ENCODE assay signal across 1 cellular context in the genomic region with DNA sequence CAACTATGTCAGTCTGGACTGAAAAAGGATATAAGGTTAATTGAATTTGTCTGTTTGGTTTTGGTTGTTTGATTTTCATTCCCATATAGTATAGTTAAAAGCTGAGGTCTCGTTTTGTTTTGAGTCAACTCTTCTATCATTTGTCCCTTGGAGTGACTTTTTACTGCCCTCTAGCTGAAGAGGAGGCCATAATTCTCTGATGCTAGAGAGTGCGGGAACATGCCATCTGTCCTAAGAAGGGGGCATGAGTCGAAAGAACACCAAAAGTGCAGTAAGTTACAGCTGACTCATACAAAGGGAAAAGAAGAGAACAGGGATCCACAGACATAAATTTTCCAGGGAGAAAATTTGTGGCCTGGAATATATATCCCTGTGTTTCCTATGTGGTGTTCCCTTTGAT.
TF ChIP-seq lines count a peak whose summit lies in the region.

No MANE protein-coding gene starts in this region.

TF ChIP-seq in WTC11, 78 proteins besides CTCF, POLR2A, EP300 and RAD21 (continued from another document):
- TF ChIP-seq, protein P1, sequence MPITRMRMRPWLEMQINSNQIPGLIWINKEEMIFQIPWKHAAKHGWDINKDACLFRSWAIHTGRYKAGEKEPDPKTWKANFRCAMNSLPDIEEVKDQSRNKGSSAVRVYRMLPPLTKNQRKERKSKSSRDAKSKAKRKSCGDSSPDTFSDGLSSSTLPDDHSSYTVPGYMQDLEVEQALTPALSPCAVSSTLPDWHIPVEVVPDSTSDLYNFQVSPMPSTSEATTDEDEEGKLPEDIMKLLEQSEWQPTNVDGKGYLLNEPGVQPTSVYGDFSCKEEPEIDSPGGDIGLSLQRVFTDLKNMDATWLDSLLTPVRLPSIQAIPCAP (CRISPR knock-in tag; IDR thresholded peaks at IDR 0.05), result no peak
- TF ChIP-seq, protein P2, sequence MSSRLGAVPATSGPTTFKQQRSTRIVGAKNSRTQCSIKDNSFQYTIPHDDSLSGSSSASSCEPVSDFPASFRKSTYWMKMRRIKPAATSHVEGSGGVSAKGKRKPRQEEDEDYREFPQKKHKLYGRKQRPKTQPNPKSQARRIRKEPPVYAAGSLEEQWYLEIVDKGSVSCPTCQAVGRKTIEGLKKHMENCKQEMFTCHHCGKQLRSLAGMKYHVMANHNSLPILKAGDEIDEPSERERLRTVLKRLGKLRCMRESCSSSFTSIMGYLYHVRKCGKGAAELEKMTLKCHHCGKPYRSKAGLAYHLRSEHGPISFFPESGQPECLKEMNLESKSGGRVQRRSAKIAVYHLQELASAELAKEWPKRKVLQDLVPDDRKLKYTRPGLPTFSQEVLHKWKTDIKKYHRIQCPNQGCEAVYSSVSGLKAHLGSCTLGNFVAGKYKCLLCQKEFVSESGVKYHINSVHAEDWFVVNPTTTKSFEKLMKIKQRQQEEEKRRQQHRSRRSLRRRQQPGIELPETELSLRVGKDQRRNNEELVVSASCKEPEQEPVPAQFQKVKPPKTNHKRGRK (CRISPR knock-in tag; IDR thresholded peaks at IDR 0.05; ENCODE audit: borderline replicate concordance), result no peak
- TF ChIP-seq SMAD3 (CRISPR knock-in tag; IDR thresholded peaks at IDR 0.05; ENCODE audit: borderline replicate concordance), result no peak
- no peak for TF ChIP-seq NR2C2 (CRISPR knock-in tag; IDR thresholded peaks at IDR 0.05)
- TF ChIP-seq, protein P3, sequence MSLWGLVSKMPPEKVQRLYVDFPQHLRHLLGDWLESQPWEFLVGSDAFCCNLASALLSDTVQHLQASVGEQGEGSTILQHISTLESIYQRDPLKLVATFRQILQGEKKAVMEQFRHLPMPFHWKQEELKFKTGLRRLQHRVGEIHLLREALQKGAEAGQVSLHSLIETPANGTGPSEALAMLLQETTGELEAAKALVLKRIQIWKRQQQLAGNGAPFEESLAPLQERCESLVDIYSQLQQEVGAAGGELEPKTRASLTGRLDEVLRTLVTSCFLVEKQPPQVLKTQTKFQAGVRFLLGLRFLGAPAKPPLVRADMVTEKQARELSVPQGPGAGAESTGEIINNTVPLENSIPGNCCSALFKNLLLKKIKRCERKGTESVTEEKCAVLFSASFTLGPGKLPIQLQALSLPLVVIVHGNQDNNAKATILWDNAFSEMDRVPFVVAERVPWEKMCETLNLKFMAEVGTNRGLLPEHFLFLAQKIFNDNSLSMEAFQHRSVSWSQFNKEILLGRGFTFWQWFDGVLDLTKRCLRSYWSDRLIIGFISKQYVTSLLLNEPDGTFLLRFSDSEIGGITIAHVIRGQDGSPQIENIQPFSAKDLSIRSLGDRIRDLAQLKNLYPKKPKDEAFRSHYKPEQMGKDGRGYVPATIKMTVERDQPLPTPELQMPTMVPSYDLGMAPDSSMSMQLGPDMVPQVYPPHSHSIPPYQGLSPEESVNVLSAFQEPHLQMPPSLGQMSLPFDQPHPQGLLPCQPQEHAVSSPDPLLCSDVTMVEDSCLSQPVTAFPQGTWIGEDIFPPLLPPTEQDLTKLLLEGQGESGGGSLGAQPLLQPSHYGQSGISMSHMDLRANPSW (CRISPR knock-in tag; conservative IDR thresholded peaks at IDR 0.05; ENCODE audit: low read depth), result no peak
- TF ChIP-seq, protein P4, sequence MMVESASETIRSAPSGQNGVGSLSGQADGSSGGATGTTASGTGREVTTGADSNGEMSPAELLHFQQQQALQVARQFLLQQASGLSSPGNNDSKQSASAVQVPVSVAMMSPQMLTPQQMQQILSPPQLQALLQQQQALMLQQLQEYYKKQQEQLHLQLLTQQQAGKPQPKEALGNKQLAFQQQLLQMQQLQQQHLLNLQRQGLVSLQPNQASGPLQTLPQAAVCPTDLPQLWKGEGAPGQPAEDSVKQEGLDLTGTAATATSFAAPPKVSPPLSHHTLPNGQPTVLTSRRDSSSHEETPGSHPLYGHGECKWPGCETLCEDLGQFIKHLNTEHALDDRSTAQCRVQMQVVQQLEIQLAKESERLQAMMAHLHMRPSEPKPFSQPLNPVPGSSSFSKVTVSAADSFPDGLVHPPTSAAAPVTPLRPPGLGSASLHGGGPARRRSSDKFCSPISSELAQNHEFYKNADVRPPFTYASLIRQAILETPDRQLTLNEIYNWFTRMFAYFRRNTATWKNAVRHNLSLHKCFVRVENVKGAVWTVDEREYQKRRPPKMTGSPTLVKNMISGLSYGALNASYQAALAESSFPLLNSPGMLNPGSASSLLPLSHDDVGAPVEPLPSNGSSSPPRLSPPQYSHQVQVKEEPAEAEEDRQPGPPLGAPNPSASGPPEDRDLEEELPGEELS (CRISPR knock-in tag; IDR thresholded peaks at IDR 0.05), result no peak
- TF ChIP-seq, protein P5, sequence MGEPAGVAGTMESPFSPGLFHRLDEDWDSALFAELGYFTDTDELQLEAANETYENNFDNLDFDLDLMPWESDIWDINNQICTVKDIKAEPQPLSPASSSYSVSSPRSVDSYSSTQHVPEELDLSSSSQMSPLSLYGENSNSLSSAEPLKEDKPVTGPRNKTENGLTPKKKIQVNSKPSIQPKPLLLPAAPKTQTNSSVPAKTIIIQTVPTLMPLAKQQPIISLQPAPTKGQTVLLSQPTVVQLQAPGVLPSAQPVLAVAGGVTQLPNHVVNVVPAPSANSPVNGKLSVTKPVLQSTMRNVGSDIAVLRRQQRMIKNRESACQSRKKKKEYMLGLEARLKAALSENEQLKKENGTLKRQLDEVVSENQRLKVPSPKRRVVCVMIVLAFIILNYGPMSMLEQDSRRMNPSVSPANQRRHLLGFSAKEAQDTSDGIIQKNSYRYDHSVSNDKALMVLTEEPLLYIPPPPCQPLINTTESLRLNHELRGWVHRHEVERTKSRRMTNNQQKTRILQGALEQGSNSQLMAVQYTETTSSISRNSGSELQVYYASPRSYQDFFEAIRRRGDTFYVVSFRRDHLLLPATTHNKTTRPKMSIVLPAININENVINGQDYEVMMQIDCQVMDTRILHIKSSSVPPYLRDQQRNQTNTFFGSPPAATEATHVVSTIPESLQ (CRISPR knock-in tag; IDR thresholded peaks at IDR 0.05), result no peak
- TF ChIP-seq, protein P6, sequence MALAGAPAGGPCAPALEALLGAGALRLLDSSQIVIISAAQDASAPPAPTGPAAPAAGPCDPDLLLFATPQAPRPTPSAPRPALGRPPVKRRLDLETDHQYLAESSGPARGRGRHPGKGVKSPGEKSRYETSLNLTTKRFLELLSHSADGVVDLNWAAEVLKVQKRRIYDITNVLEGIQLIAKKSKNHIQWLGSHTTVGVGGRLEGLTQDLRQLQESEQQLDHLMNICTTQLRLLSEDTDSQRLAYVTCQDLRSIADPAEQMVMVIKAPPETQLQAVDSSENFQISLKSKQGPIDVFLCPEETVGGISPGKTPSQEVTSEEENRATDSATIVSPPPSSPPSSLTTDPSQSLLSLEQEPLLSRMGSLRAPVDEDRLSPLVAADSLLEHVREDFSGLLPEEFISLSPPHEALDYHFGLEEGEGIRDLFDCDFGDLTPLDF (CRISPR knock-in tag; IDR thresholded peaks at IDR 0.05), result no peak
- TF ChIP-seq, protein P7, sequence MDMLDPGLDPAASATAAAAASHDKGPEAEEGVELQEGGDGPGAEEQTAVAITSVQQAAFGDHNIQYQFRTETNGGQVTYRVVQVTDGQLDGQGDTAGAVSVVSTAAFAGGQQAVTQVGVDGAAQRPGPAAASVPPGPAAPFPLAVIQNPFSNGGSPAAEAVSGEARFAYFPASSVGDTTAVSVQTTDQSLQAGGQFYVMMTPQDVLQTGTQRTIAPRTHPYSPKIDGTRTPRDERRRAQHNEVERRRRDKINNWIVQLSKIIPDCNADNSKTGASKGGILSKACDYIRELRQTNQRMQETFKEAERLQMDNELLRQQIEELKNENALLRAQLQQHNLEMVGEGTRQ (CRISPR knock-in tag; IDR thresholded peaks at IDR 0.05), result no peak
- TF ChIP-seq, protein P8, sequence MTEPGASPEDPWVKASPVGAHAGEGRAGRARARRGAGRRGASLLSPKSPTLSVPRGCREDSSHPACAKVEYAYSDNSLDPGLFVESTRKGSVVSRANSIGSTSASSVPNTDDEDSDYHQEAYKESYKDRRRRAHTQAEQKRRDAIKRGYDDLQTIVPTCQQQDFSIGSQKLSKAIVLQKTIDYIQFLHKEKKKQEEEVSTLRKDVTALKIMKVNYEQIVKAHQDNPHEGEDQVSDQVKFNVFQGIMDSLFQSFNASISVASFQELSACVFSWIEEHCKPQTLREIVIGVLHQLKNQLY (CRISPR knock-in tag; IDR thresholded peaks at IDR 0.05), result no peak
- TF ChIP-seq ATF1 (CRISPR knock-in tag; IDR thresholded peaks at IDR 0.05), result no peak
- TF ChIP-seq, protein P9, sequence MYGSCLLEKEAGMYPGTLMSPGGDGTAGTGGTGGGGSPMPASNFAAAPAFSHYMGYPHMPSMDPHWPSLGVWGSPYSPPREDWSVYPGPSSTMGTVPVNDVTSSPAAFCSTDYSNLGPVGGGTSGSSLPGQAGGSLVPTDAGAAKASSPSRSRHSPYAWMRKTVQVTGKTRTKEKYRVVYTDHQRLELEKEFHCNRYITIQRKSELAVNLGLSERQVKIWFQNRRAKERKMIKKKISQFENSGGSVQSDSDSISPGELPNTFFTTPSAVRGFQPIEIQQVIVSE (CRISPR knock-in tag; IDR thresholded peaks at IDR 0.05; ENCODE audit: borderline replicate concordance), result no peak
- TF ChIP-seq JAZF1 (CRISPR knock-in tag; IDR thresholded peaks at IDR 0.05), result no peak
- TF ChIP-seq ZNF671 (CRISPR knock-in tag; IDR thresholded peaks at IDR 0.05), result no peak
- no peak for TF ChIP-seq TEAD4 (CRISPR knock-in tag; IDR thresholded peaks at IDR 0.05)
- TF ChIP-seq EMX1 (CRISPR knock-in tag; IDR thresholded peaks at IDR 0.05), result no peak
- TF ChIP-seq, protein P10, sequence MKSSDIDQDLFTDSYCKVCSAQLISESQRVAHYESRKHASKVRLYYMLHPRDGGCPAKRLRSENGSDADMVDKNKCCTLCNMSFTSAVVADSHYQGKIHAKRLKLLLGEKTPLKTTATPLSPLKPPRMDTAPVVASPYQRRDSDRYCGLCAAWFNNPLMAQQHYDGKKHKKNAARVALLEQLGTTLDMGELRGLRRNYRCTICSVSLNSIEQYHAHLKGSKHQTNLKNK (CRISPR knock-in tag; IDR thresholded peaks at IDR 0.05), result no peak
